9 cellular contexts compared by ENCODE assay signal in the genomic region with DNA sequence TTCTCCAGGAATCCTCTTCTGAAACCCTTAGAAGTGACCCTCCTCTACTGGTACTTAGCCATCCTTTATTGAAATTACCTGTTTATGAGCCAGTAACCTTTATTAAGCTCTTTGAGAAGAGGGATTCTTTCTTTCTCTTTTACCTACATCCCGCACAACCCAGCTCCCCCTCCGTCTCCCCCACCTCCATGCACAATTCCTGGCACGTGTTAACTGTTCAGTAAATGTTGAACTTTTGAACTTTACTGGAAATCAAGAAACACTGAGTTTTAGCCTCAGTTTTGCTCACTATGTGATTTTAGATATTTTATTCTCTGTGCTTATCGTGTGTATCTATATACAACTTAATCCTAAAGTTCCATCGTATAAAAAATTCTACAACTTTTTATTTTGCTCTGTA. TPM values are rescaled to one million over a fixed set of nuclear protein-coding genes. Genes with fewer than 3 reads are reported as not detected.
DNase-seq lines count a peak whose midpoint lies in the region; ATAC-seq and TF ChIP-seq lines count a peak whose summit lies in the region.
"Had no signal": no experiment of that assay in that cellular context is flagged by ENCODE, and none has a peak within 500 bp of the region (broad histone marks: within the 10 kb centered on the region; RNA-seq: fewer than 3 reads in every experiment).

No MANE protein-coding gene starts in this region.

- DNase-seq in NCI-H82 (lab: John Stamatoyannopoulos, UW) = peak; percentile 35
- no peak for DNase-seq in NCI-H82 treated with DMSO at 0.1 percent for 48 hours (lab: John Stamatoyannopoulos, UW; ENCODE audit: unreplicated experiment)
- DNase-seq in glutamatergic neuron = no peak
- DNase-seq in stimulated activated naive B cell treated with anti-CD40 and anti-IgM and Interleukin-4, amounts not matched to agents 10 μg/mL and 1 μg/mL and 100 μg/mL, for 72 hours = no peak
- DNase-seq in NCI-H1105 (lab: John Stamatoyannopoulos, UW) = no peak
- DNase-seq in HPDE6-E6E7 (ENCODE audit: extremely low spot score) = no peak
- DNase-seq: AML-193 had no signal

- H3K4me1 Mint-ChIP-seq in glutamatergic neuron (ENCODE audit: low read depth, unreplicated experiment) = peaks cover 15% of the 10 kb centered on the region
- H3K4me1 Mint-ChIP-seq in stimulated activated naive B cell treated with anti-CD40 and anti-IgM and Interleukin-4, amounts not matched to agents 10 μg/mL and 1 μg/mL and 100 μg/mL, for 72 hours = peaks cover 20 to 59% of the 10 kb centered on the region in 2 donors

- peak overlapping the region; percentile 90 for H3K27ac ChIP-seq in VCaP

- ATAC-seq in stimulated activated naive B cell treated with anti-CD40 and anti-IgM and Interleukin-4, amounts not matched to agents 10 μg/mL and 1 μg/mL and 100 μg/mL, for 72 hours (replicated peaks) = no peak
- no peak for ATAC-seq in HG03095 (IDR thresholded peaks at IDR 0.05; ENCODE audit: unreplicated experiment)

- no peaks in the 10 kb centered on the region for H3K36me3 Mint-ChIP-seq in glutamatergic neuron (ENCODE audit: unreplicated experiment)
- peaks cover 18 to 26% of the 10 kb centered on the region in 2 donors for H3K36me3 Mint-ChIP-seq in stimulated activated naive B cell treated with anti-CD40 and anti-IgM and Interleukin-4, amounts not matched to agents 10 μg/mL and 1 μg/mL and 100 μg/mL, for 72 hours

- peak overlapping the region; percentile 41 for H3K27ac Mint-ChIP-seq in glutamatergic neuron (ENCODE audit: unreplicated experiment)
- H3K27ac Mint-ChIP-seq in stimulated activated naive B cell treated with anti-CD40 and anti-IgM and Interleukin-4, amounts not matched to agents 10 μg/mL and 1 μg/mL and 100 μg/mL, for 72 hours = peak overlapping the region; percentile 11

- no peak for TF ChIP-seq CTCF in VCaP (conservative IDR thresholded peaks at IDR 0.05)
- TF ChIP-seq CTCF in glutamatergic neuron (IDR thresholded peaks at IDR 0.05; ENCODE audit: partially characterized antibody, unreplicated experiment) = no peak

- H3K4me3 Mint-ChIP-seq in glutamatergic neuron (ENCODE audit: unreplicated experiment) = peak overlapping the region; percentile 99
- peak overlapping the region; percentile 97 for H3K4me3 Mint-ChIP-seq in stimulated activated naive B cell treated with anti-CD40 and anti-IgM and Interleukin-4, amounts not matched to agents 10 μg/mL and 1 μg/mL and 100 μg/mL, for 72 hours

- H3K9me3 Mint-ChIP-seq in glutamatergic neuron (ENCODE audit: unreplicated experiment) = peaks cover 11% of the 10 kb centered on the region
- H3K9me3 Mint-ChIP-seq in stimulated activated naive B cell treated with anti-CD40 and anti-IgM and Interleukin-4, amounts not matched to agents 10 μg/mL and 1 μg/mL and 100 μg/mL, for 72 hours = no peaks in the 10 kb centered on the region

- peaks cover 2% of the 10 kb centered on the region for H3K27me3 Mint-ChIP-seq in glutamatergic neuron (ENCODE audit: unreplicated experiment)
- no peaks in the 10 kb centered on the region for H3K27me3 Mint-ChIP-seq in stimulated activated naive B cell treated with anti-CD40 and anti-IgM and Interleukin-4, amounts not matched to agents 10 μg/mL and 1 μg/mL and 100 μg/mL, for 72 hours

RNA-seq across cellular contexts. Expression of a gene that starts 1.8 kb away (rescaled TPM):
- total RNA-seq in glutamatergic neuron (ENCODE audit: unreplicated experiment) = 24.2 TPM

RNA-seq across cellular contexts. Expression of a gene that starts 2.1 kb away (rescaled TPM):
- 9.9 TPM for total RNA-seq in glutamatergic neuron (ENCODE audit: unreplicated experiment)
